ENCODE assay signal across 35 cellular contexts in genomic region chrX:65551489-65552339, GRCh38.
"Had no signal": no experiment of that assay in that cellular context is flagged by ENCODE, and none has a peak within 500 bp of the region (broad histone marks: within the 10 kb centered on the region; RNA-seq: fewer than 3 reads in every experiment).

No MANE protein-coding gene starts in this region.

- DNase-seq: Karpas-422, Kasumi-1, KBM-7, KG1, MG63, MM.1S, MV-4-11, NCI-H1048, NCI-H1092, NCI-H1092 treated with DMSO at 0.1 percent for 48 hours, NCI-H1105, NCI-H1105 treated with DMSO at 0.1 percent for 48 hours, NCI-H1417, NCI-H1417 treated with DMSO at 0.1 percent for 48 hours, NCI-H1436, NCI-H1436 treated with DMSO at 0.1 percent for 48 hours, NCI-H146, NCI-H1694, NCI-H1694 treated with DMSO at 0.1 percent for 48 hours, NCI-H187, NCI-H187 treated with DMSO at 0.1 percent for 48 hours, NCI-H1930, NCI-H2029, NCI-H2029 treated with DMSO at 0.1 percent for 48 hours, NCI-H2081, NCI-H2081 treated with DMSO at 0.1 percent for 48 hours, NCI-H2107, NCI-H2171, NCI-H2171 treated with DMSO at 0.1 percent for 48 hours, NCI-H2227 treated with DMSO at 0.1 percent for 48 hours, NCI-H226, NCI-H345, NCI-H446, NCI-H446 treated with DMSO at 0.1 percent for 48 hours had no signal

- H3K36me3 ChIP-seq: MG63 had no signal

- H3K4me2 ChIP-seq: KMS-11 had no signal

- H3K4me3 ChIP-seq: MG63 had no signal

- H3K27me3 ChIP-seq: MG63 had no signal

- H3K27ac ChIP-seq: KMS-11 had no signal

- H3K9ac ChIP-seq: KMS-11 had no signal

- H3K9me3 ChIP-seq: MG63 had no signal
